Comparison of ENCODE assay signal across 2 cellular contexts in the genomic region with DNA sequence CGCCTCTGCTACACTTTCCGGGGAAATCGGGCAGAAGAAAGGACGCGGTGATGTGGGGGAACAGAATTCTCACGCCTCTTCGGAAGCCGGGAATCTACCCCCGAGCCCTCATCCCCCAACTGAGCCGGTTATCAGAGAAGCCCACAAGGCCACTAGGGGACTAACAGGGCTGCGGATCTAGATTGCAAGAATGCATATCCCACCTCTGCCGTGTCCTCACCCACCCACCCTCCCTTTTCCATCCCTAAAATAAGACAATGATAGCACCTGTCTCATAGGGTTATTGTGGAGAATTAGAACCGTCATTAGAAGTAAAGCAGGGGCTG.
TF ChIP-seq lines count a peak whose summit lies in the region.

No MANE protein-coding gene starts in this region.

TF ChIP-seq in SK-N-SH, 30 proteins besides CTCF, POLR2A, EP300 and RAD21 (continued from another document):
- TF ChIP-seq, protein P1, sequence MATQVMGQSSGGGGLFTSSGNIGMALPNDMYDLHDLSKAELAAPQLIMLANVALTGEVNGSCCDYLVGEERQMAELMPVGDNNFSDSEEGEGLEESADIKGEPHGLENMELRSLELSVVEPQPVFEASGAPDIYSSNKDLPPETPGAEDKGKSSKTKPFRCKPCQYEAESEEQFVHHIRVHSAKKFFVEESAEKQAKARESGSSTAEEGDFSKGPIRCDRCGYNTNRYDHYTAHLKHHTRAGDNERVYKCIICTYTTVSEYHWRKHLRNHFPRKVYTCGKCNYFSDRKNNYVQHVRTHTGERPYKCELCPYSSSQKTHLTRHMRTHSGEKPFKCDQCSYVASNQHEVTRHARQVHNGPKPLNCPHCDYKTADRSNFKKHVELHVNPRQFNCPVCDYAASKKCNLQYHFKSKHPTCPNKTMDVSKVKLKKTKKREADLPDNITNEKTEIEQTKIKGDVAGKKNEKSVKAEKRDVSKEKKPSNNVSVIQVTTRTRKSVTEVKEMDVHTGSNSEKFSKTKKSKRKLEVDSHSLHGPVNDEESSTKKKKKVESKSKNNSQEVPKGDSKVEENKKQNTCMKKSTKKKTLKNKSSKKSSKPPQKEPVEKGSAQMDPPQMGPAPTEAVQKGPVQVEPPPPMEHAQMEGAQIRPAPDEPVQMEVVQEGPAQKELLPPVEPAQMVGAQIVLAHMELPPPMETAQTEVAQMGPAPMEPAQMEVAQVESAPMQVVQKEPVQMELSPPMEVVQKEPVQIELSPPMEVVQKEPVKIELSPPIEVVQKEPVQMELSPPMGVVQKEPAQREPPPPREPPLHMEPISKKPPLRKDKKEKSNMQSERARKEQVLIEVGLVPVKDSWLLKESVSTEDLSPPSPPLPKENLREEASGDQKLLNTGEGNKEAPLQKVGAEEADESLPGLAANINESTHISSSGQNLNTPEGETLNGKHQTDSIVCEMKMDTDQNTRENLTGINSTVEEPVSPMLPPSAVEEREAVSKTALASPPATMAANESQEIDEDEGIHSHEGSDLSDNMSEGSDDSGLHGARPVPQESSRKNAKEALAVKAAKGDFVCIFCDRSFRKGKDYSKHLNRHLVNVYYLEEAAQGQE (IDR thresholded peaks at IDR 0.05; ENCODE audit: low read depth, low read length), result no peak
- TF ChIP-seq RCOR1 (IDR thresholded peaks at IDR 0.05; ENCODE audit: low read length) (no peak), NFIC (IDR thresholded peaks at IDR 0.05; ENCODE audit: borderline replicate concordance) (no peak), GATA2 (CRISPR knock-in tag; IDR thresholded peaks at IDR 0.05) (no peak), JUND (IDR thresholded peaks at IDR 0.05) (no peak), FOXJ3 (CRISPR knock-in tag; IDR thresholded peaks at IDR 0.05) (no peak), SIN3A (IDR thresholded peaks at IDR 0.05; ENCODE audit: borderline replicate concordance, low read depth, low read length) (no peak), CHD2 (IDR thresholded peaks at IDR 0.05; ENCODE audit: low read length, partially characterized antibody) (no peak), SMC3 (IDR thresholded peaks at IDR 0.05; ENCODE audit: low read depth, low read length) (no peak)
- TF ChIP-seq, protein P2, sequence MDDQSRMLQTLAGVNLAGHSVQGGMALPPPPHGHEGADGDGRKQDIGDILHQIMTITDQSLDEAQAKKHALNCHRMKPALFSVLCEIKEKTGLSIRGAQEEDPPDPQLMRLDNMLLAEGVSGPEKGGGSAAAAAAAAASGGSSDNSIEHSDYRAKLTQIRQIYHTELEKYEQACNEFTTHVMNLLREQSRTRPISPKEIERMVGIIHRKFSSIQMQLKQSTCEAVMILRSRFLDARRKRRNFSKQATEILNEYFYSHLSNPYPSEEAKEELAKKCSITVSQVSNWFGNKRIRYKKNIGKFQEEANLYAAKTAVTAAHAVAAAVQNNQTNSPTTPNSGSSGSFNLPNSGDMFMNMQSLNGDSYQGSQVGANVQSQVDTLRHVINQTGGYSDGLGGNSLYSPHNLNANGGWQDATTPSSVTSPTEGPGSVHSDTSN (IDR thresholded peaks at IDR 0.05), result no peak
- TF ChIP-seq, protein P3, sequence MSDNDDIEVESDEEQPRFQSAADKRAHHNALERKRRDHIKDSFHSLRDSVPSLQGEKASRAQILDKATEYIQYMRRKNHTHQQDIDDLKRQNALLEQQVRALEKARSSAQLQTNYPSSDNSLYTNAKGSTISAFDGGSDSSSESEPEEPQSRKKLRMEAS (IDR thresholded peaks at IDR 0.05; ENCODE audit: low read depth), result no peak
- TF ChIP-seq, protein P4, sequence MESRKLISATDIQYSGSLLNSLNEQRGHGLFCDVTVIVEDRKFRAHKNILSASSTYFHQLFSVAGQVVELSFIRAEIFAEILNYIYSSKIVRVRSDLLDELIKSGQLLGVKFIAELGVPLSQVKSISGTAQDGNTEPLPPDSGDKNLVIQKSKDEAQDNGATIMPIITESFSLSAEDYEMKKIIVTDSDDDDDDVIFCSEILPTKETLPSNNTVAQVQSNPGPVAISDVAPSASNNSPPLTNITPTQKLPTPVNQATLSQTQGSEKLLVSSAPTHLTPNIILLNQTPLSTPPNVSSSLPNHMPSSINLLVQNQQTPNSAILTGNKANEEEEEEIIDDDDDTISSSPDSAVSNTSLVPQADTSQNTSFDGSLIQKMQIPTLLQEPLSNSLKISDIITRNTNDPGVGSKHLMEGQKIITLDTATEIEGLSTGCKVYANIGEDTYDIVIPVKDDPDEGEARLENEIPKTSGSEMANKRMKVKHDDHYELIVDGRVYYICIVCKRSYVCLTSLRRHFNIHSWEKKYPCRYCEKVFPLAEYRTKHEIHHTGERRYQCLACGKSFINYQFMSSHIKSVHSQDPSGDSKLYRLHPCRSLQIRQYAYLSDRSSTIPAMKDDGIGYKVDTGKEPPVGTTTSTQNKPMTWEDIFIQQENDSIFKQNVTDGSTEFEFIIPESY (IDR thresholded peaks at IDR 0.05; ENCODE audit: borderline replicate concordance, low read depth), result no peak
- TF ChIP-seq, protein P5, sequence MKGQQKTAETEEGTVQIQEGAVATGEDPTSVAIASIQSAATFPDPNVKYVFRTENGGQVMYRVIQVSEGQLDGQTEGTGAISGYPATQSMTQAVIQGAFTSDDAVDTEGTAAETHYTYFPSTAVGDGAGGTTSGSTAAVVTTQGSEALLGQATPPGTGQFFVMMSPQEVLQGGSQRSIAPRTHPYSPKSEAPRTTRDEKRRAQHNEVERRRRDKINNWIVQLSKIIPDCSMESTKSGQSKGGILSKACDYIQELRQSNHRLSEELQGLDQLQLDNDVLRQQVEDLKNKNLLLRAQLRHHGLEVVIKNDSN (IDR thresholded peaks at IDR 0.05; ENCODE audit: borderline replicate concordance, low read depth), result no peak

TF ChIP-seq in SK-N-SH treated with all-trans-retinoic acid at 6 μM for 48 hours, 23 proteins besides CTCF, POLR2A, EP300 and RAD21 (continued from another document):
- TF ChIP-seq, protein P6, sequence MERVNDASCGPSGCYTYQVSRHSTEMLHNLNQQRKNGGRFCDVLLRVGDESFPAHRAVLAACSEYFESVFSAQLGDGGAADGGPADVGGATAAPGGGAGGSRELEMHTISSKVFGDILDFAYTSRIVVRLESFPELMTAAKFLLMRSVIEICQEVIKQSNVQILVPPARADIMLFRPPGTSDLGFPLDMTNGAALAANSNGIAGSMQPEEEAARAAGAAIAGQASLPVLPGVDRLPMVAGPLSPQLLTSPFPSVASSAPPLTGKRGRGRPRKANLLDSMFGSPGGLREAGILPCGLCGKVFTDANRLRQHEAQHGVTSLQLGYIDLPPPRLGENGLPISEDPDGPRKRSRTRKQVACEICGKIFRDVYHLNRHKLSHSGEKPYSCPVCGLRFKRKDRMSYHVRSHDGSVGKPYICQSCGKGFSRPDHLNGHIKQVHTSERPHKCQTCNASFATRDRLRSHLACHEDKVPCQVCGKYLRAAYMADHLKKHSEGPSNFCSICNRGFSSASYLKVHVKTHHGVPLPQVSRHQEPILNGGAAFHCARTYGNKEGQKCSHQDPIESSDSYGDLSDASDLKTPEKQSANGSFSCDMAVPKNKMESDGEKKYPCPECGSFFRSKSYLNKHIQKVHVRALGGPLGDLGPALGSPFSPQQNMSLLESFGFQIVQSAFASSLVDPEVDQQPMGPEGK (CRISPR knock-in tag; IDR thresholded peaks at IDR 0.05; ENCODE audit: borderline replicate concordance), result no peak
- TF ChIP-seq ZNF565 (CRISPR knock-in tag; conservative IDR thresholded peaks at IDR 0.05; ENCODE audit: low read depth), result no peak
- no peak for TF ChIP-seq OSR1 (CRISPR knock-in tag; IDR thresholded peaks at IDR 0.05)
- no peak for TF ChIP-seq SNAI2 (CRISPR knock-in tag; IDR thresholded peaks at IDR 0.05)
- no peak for TF ChIP-seq ISL1 (CRISPR knock-in tag; IDR thresholded peaks at IDR 0.05)
- TF ChIP-seq ZNF70 (CRISPR knock-in tag; IDR thresholded peaks at IDR 0.05), result no peak
- TF ChIP-seq TOX (CRISPR knock-in tag; IDR thresholded peaks at IDR 0.05; ENCODE audit: borderline replicate concordance), result no peak
- no peak for TF ChIP-seq ESRRG (CRISPR knock-in tag; IDR thresholded peaks at IDR 0.05)
- TF ChIP-seq, protein P7, sequence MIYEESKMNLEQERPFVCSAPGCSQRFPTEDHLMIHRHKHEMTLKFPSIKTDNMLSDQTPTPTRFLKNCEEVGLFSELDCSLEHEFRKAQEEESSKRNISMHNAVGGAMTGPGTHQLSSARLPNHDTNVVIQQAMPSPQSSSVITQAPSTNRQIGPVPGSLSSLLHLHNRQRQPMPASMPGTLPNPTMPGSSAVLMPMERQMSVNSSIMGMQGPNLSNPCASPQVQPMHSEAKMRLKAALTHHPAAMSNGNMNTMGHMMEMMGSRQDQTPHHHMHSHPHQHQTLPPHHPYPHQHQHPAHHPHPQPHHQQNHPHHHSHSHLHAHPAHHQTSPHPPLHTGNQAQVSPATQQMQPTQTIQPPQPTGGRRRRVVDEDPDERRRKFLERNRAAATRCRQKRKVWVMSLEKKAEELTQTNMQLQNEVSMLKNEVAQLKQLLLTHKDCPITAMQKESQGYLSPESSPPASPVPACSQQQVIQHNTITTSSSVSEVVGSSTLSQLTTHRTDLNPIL (CRISPR knock-in tag; IDR thresholded peaks at IDR 0.05; ENCODE audit: low read depth), result no peak
- TF ChIP-seq ZFP3 (CRISPR knock-in tag; IDR thresholded peaks at IDR 0.05), result no peak
TF ChIP-seq in SK-N-SH treated with all-trans-retinoic acid at 6 μM for 48 hours: peak in this region for 0.
